1 cellular context compared by ENCODE assay signal in the genomic region with DNA sequence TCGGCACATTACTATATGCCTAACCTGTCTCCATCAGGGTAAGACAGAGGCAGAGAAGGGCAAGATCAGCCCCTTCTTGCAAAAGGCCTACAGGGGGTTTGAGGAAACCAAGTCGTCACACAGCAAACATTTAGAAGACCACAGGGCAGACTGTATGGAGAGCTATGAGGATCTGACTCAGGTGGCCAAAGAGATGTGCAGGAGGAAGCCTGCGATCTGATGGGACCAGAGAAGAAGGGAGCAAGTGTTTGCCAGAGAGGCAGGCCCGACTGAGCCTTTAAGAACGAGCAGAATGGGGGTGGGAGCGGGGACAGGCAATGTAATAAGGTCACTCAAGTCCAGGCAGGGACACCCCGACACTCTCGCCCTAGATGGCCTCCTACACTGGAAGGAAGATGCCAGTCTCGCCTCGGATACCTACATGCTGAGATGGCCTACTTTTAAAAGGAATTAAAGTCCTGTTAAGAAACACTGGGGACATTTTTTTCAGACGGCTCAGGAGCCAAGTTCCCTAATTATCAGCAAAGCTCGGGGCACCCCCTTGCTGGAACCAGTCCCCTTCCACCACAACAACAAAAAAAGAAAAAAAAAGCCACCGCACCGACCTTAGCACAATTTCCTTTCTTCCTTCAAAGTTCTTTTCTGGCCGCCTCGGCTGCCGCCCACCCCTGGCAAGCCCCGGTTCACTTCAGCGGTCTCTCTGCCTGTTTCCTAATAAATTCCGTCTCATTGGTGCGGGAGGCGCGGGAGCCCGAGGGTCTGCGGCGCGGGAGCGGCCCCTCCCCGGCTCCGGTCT.
TF ChIP-seq lines count a peak whose summit lies in the region.

No MANE protein-coding gene starts in this region.

TF ChIP-seq in HCT116, 20 proteins besides CTCF, POLR2A, EP300 and RAD21 (continued from another document):
- TF ChIP-seq, protein P1, sequence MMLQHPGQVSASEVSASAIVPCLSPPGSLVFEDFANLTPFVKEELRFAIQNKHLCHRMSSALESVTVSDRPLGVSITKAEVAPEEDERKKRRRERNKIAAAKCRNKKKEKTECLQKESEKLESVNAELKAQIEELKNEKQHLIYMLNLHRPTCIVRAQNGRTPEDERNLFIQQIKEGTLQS (IDR thresholded peaks at IDR 0.05) = no peak
- no peak for TF ChIP-seq ZNF274 (IDR thresholded peaks at IDR 0.05; ENCODE audit: low read depth, low read length)
- TF ChIP-seq SIN3A (IDR thresholded peaks at IDR 0.05; ENCODE audit: low read depth) = no peak
- TF ChIP-seq, protein P2, sequence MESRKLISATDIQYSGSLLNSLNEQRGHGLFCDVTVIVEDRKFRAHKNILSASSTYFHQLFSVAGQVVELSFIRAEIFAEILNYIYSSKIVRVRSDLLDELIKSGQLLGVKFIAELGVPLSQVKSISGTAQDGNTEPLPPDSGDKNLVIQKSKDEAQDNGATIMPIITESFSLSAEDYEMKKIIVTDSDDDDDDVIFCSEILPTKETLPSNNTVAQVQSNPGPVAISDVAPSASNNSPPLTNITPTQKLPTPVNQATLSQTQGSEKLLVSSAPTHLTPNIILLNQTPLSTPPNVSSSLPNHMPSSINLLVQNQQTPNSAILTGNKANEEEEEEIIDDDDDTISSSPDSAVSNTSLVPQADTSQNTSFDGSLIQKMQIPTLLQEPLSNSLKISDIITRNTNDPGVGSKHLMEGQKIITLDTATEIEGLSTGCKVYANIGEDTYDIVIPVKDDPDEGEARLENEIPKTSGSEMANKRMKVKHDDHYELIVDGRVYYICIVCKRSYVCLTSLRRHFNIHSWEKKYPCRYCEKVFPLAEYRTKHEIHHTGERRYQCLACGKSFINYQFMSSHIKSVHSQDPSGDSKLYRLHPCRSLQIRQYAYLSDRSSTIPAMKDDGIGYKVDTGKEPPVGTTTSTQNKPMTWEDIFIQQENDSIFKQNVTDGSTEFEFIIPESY (IDR thresholded peaks at IDR 0.05; ENCODE audit: extremely low read depth, insufficient replicate concordance, low read length) = no peak
- TF ChIP-seq SRF (IDR thresholded peaks at IDR 0.05; ENCODE audit: low read depth) = no peak
- TF ChIP-seq, protein P3, sequence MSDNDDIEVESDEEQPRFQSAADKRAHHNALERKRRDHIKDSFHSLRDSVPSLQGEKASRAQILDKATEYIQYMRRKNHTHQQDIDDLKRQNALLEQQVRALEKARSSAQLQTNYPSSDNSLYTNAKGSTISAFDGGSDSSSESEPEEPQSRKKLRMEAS (IDR thresholded peaks at IDR 0.05) = no peak
- no peak for TF ChIP-seq POLR2AphosphoS5 (IDR thresholded peaks at IDR 0.05; ENCODE audit: low read depth, low read length)
- TF ChIP-seq SP1 (IDR thresholded peaks at IDR 0.05; ENCODE audit: low read depth) = no peak
